ENCODE assay signal across 20 cellular contexts in the genomic region with DNA sequence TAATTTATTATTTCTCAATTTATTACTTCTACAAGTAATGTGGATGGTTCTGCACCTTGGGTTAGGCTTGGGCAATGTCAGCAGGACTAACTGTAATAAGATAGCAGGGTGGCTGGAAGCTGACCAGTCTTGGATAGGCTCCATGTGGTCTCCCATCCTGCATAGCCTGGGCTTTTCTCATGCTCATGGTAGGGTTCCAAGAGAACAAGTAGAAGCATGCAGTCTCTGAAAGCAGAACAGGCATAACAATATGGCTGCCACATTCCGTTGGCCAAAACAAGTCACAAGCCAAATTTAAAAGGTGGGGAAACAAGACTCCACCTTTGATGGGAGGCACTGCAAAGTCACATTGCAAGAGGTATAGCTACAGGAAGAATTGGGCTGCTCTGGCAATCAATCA.
A peak's percentile ranks its signal among the peaks of the same experiment; 100 is the strongest.
DNase-seq lines count a peak whose midpoint lies in the region; ATAC-seq and TF ChIP-seq lines count a peak whose summit lies in the region.
"Had no signal": no experiment of that assay in that cellular context is flagged by ENCODE, and none has a peak within 500 bp of the region (broad histone marks: within the 10 kb centered on the region; RNA-seq: fewer than 3 reads in every experiment).

No MANE protein-coding gene starts in this region.

- no peaks in the 10 kb centered on the region for H3K36me3 ChIP-seq in HUES64 (ENCODE audit: insufficient read depth, low read length)
- H3K36me3 ChIP-seq: lower lobe of right lung had no signal

- peaks cover 35% of the 10 kb centered on the region for H3K4me1 ChIP-seq in HUES64 (ENCODE audit: insufficient read depth, low read length)
- H3K4me1 ChIP-seq: lower lobe of right lung had no signal

- POLR2A ChIA-PET in activated CD8-positive, alpha-beta T cell treated with anti-CD3 and anti-CD28 coated beads for 36 hours (lab: Charles Lee) = no interaction called here

- no peaks in the 10 kb centered on the region for H3K27me3 ChIP-seq in HUES64 (ENCODE audit: insufficient read depth, low read length)
- H3K27me3 ChIP-seq: hepatocyte had no signal

- DNase-seq in amniotic epithelial cell (ENCODE audit: low read depth) (peak; percentile 38), fibroblast of gingiva (ENCODE audit: low read depth) (peak; percentile 8), myocyte (ENCODE audit: low read depth) (peak; percentile 86), mesothelial cell of epicardium (ENCODE audit: low spot score in 2 of 2, unreplicated experiment in 2 of 2) (no peak), NCI-H187 treated with DMSO at 0.1 percent for 48 hours (lab: John Stamatoyannopoulos, UW) (no peak), osteocyte (ENCODE audit: extremely low spot score, unreplicated experiment) (no peak)
- no peak for DNase-seq in activated CD8-positive, alpha-beta T cell treated with anti-CD3 and anti-CD28 coated beads for 36 hours
- DNase-seq: activated CD4-positive, alpha-beta T cell treated with anti-CD3 and anti-CD28 coated beads for 48 hours; CD4-positive, CD25-positive, alpha-beta regulatory T cell; effector CD8-positive, alpha-beta T cell; lower lobe of right lung; NCI-H1048; NCI-H345; stimulated activated CD4-positive, alpha-beta T cell treated with anti-CD3 and anti-CD28 coated beads, Interleukin-4, amount 100 ng/mL, for 1 hour; stimulated activated naive CD8-positive, alpha-beta T cell treated with anti-CD3 and anti-CD28 coated beads, Interleukin-15, Interleukin-2, amounts not matched to agents 100 U/mL and 50 U/mL, for 24 hours had no signal

- no peak for ATAC-seq in activated CD8-positive, alpha-beta T cell treated with anti-CD3 and anti-CD28 coated beads for 36 hours
- ATAC-seq: activated T-helper 17 cell treated with anti-CD3 and anti-CD28 coated beads, Interleukin-2, amount 50 U/mL, for 72 hours; lower lobe of right lung; Panc1; stimulated activated naive CD8-positive, alpha-beta T cell treated with anti-CD3 and anti-CD28 coated beads, Interleukin-15, Interleukin-2, amounts not matched to agents 100 U/mL and 50 U/mL, for 24 hours had no signal

- no peak overlapping the region for H3K27ac Mint-ChIP-seq in activated CD8-positive, alpha-beta T cell treated with anti-CD3 and anti-CD28 coated beads for 36 hours
- H3K27ac Mint-ChIP-seq in mesothelial cell of epicardium (no peak overlapping the region), osteocyte (ENCODE audit: unreplicated experiment) (no peak overlapping the region)
- H3K27ac Mint-ChIP-seq: activated naive CD8-positive, alpha-beta T cell; activated T-helper 17 cell treated with anti-CD3 and anti-CD28 coated beads, Interleukin-2, amount 50 U/mL, for 72 hours; CD4-positive, CD25-positive, alpha-beta regulatory T cell had no signal

- H3K9ac ChIP-seq in HUES64 (ENCODE audit: low read depth, low read length) = no peak overlapping the region

- H3K9me3 ChIP-seq in HUES64 (ENCODE audit: insufficient read depth, low read depth, low read length) = peaks cover 10% of the 10 kb centered on the region; the same call in 1 of the 2 replicates

- CTCF ChIA-PET in activated CD8-positive, alpha-beta T cell treated with anti-CD3 and anti-CD28 coated beads for 36 hours (lab: Charles Lee) = interaction anchor here (1.0 to 1.1 kb wide), 2 partner anchors 9 to 23 kb away, joined by 3 read pairs; no protein-coding TSS in a partner anchor

- H3K36me3 Mint-ChIP-seq in activated CD8-positive, alpha-beta T cell treated with anti-CD3 and anti-CD28 coated beads for 36 hours (ENCODE audit: low read depth) = peaks cover 19% of the 10 kb centered on the region
- H3K36me3 Mint-ChIP-seq in mesothelial cell of epicardium (peaks cover 17% of the 10 kb centered on the region), osteocyte (ENCODE audit: unreplicated experiment) (peaks cover 8% of the 10 kb centered on the region)

- H3K4me3 ChIP-seq in HUES64 (ENCODE audit: low read length) = no peak overlapping the region
- H3K4me3 ChIP-seq: hepatocyte, lower lobe of right lung had no signal

- peaks cover 29% of the 10 kb centered on the region for H3K4me1 Mint-ChIP-seq in activated CD8-positive, alpha-beta T cell treated with anti-CD3 and anti-CD28 coated beads for 36 hours (ENCODE audit: low read depth)
- peaks cover 25% of the 10 kb centered on the region for H3K4me1 Mint-ChIP-seq in mesothelial cell of epicardium
- H3K4me1 Mint-ChIP-seq in osteocyte (ENCODE audit: unreplicated experiment) = peaks cover 28% of the 10 kb centered on the region

- H3K27me3 Mint-ChIP-seq in activated CD8-positive, alpha-beta T cell treated with anti-CD3 and anti-CD28 coated beads for 36 hours = peaks cover 6% of the 10 kb centered on the region
- H3K27me3 Mint-ChIP-seq in mesothelial cell of epicardium (ENCODE audit: low read depth) = no peaks in the 10 kb centered on the region
- no peaks in the 10 kb centered on the region for H3K27me3 Mint-ChIP-seq in osteocyte (ENCODE audit: unreplicated experiment)
- H3K27me3 Mint-ChIP-seq: activated naive CD8-positive, alpha-beta T cell; activated T-helper 17 cell treated with anti-CD3 and anti-CD28 coated beads, Interleukin-2, amount 50 U/mL, for 72 hours; CD4-positive, CD25-positive, alpha-beta regulatory T cell had no signal

- peak overlapping the region; percentile 68; the same call in 1 of the 2 replicates for H3K27ac ChIP-seq in HUES64 (ENCODE audit: low read depth, low read length)
- H3K27ac ChIP-seq: hepatocyte, lower lobe of right lung had no signal

- intact Hi-C loops in activated CD8-positive, alpha-beta T cell treated with anti-CD3 and anti-CD28 coated beads for 36 hours (cut with micrococcal nuclease) = no loop called here

- TF ChIP-seq CTCF in activated CD8-positive, alpha-beta T cell treated with anti-CD3 and anti-CD28 coated beads for 36 hours (IDR thresholded peaks at IDR 0.05) = no peak
- no peak for TF ChIP-seq CTCF in mesothelial cell of epicardium (IDR thresholded peaks at IDR 0.05; ENCODE audit: unreplicated experiment)
- TF ChIP-seq CTCF in osteocyte (IDR thresholded peaks at IDR 0.05) = no peak

- H3K9me3 Mint-ChIP-seq in activated CD8-positive, alpha-beta T cell treated with anti-CD3 and anti-CD28 coated beads for 36 hours = peaks cover 23% of the 10 kb centered on the region
- H3K9me3 Mint-ChIP-seq in mesothelial cell of epicardium (peaks cover 25% of the 10 kb centered on the region), osteocyte (ENCODE audit: unreplicated experiment) (peaks cover 19% of the 10 kb centered on the region)

- 87% methylated on average over 1 of the region's 1 CpG for WGBS in HUES64

- H3K4me3 Mint-ChIP-seq in activated CD8-positive, alpha-beta T cell treated with anti-CD3 and anti-CD28 coated beads for 36 hours = no peak overlapping the region
- H3K4me3 Mint-ChIP-seq in mesothelial cell of epicardium (no peak overlapping the region), osteocyte (ENCODE audit: unreplicated experiment) (no peak overlapping the region)
- H3K4me3 Mint-ChIP-seq: activated naive CD8-positive, alpha-beta T cell; activated T-helper 17 cell treated with anti-CD3 and anti-CD28 coated beads, Interleukin-2, amount 50 U/mL, for 72 hours; CD4-positive, CD25-positive, alpha-beta regulatory T cell had no signal

Comparison
In these comparisons a context has a peak if more than half of its experiments do, and no peak if none do; other contexts are left out.
1. DNase-seq: peak in amniotic epithelial cell (single experiment), fibroblast of gingiva (single experiment) and myocyte (single experiment); none in activated CD8-positive, alpha-beta T cell treated with anti-CD3 and anti-CD28 coated beads for 36 hours (single experiment), mesothelial cell of epicardium (0 of 2), NCI-H187 treated with DMSO at 0.1 percent for 48 hours (single experiment) and osteocyte (single experiment).